In genomic region chr17:74089869-74090464, GRCh38 we compare ENCODE assay signal across 9 cellular contexts.
DNase-seq lines count a peak whose midpoint lies in the region; ATAC-seq and TF ChIP-seq lines count a peak whose summit lies in the region.
"Had no signal": no experiment of that assay in that cellular context is flagged by ENCODE, and none has a peak within 500 bp of the region (broad histone marks: within the 10 kb centered on the region; RNA-seq: fewer than 3 reads in every experiment).

No MANE protein-coding gene starts in this region.

- no peak for ATAC-seq in HG02973 (IDR thresholded peaks at IDR 0.05; ENCODE audit: unreplicated experiment)
- ATAC-seq in GM21529 (IDR thresholded peaks at IDR 0.05; ENCODE audit: unreplicated experiment), result no peak

- TF ChIP-seq CTCF in LNCaP clone FGC (IDR thresholded peaks at IDR 0.05; ENCODE audit: control insufficient read depth, extremely low read depth, insufficient read depth) (peak; percentile 95), choroid plexus epithelial cell (conservative IDR thresholded peaks at IDR 0.05; ENCODE audit: low read depth, low read length) (peak; percentile 72), nephron (IDR thresholded peaks at IDR 0.05; ENCODE audit: unreplicated experiment in 3 of 3) (peak in 2 of 3 experiments; percentile 17 to 50)

- no peak overlapping the region for H3K27ac Mint-ChIP-seq in nephron

- H3K4me1 Mint-ChIP-seq in nephron, result peaks cover 21% of the 10 kb centered on the region

- DNase-seq in NCI-H2171 treated with DMSO at 0.1 percent for 48 hours (lab: John Stamatoyannopoulos, UW) (peak; percentile 10), NCI-H2171 (lab: John Stamatoyannopoulos, UW) (no peak), LNCaP clone FGC (ENCODE audit: low read depth) (peak; percentile 25), SHP77 treated with DMSO at 0.1 percent for 48 hours (lab: John Stamatoyannopoulos, UW) (peak; percentile 74), choroid plexus epithelial cell (ENCODE audit: low read depth) (peak; percentile 66)

- no peak overlapping the region for H3K4me3 ChIP-seq in LNCaP clone FGC (ENCODE audit: low read depth, low read length)
- no peak overlapping the region for H3K4me3 ChIP-seq in choroid plexus epithelial cell (ENCODE audit: low read depth, low read length)
- H3K4me3 ChIP-seq: BLaER1 treated with 17β-estradiol and CSF1 and Interleukin-3, amounts not matched to agents 10 nM and 100 nM had no signal

- H3K9me3 Mint-ChIP-seq in nephron, result peaks cover 17% of the 10 kb centered on the region

- H3K27me3 Mint-ChIP-seq in nephron (ENCODE audit: low read depth), result peaks cover 22% of the 10 kb centered on the region

- no peak overlapping the region for H3K4me3 Mint-ChIP-seq in nephron

- H3K36me3 Mint-ChIP-seq in nephron (ENCODE audit: low read depth), result no peaks in the 10 kb centered on the region

Comparison
In these comparisons a context has a peak if more than half of its experiments do, and no peak if none do; other contexts are left out.
1. CTCF ChIP-seq: peak in every context shown above with its lines; median percentile 95 in LNCaP clone FGC; 72 in choroid plexus epithelial cell; 34 in nephron.